In genomic region chr9:132237481-132237880, GRCh38 we compare ENCODE assay signal across 1 cellular context.
TF ChIP-seq lines count a peak whose summit lies in the region.

No MANE protein-coding gene starts in this region.

TF ChIP-seq in A549, 52 proteins besides CTCF, POLR2A, EP300 and RAD21 (continued from another document):
- TF ChIP-seq REST (IDR thresholded peaks at IDR 0.05) (no peak), HEYL (CRISPR knock-in tag; IDR thresholded peaks at IDR 0.05) (no peak), CHD2 (IDR thresholded peaks at IDR 0.05; ENCODE audit: low read length, partially characterized antibody) (no peak)
